16 cellular contexts compared by ENCODE assay signal in the genomic region with DNA sequence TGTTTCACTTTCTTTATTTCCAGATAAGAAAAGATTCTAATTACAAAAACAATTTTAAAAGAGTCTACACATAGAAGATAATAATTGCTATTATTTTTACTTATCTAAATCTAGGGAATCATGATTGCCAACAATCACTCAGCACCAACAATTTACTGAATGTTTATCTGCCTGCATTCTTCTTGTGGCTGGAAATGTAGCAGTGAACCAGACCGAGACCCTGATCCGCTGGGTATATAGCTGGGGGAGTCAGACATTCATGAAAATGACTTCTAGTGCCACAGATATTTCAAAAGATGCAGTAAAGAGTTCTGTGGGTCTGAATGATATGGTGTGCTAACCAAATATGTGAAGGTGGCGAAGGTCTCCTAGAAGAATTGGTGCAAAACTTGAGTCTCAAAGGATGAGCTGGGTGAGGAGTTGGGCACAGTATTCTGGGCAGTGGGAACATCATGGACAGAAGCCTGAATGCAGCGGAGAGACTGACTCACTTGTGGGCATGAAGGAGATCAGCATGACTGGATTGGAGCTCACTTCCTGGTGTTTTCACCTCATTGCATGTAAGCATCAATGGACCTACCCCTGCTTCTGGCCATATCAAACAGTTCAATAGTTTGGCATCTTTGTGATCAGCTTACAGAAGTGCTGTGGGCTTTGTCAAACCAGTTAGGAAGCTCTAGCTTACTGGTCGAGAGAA. TPM values are rescaled to one million over a fixed set of nuclear protein-coding genes. Genes with fewer than 3 reads are reported as not detected.
DNase-seq lines count a peak whose midpoint lies in the region; ATAC-seq and TF ChIP-seq lines count a peak whose summit lies in the region.
"Had no signal": no experiment of that assay in that cellular context is flagged by ENCODE, and none has a peak within 500 bp of the region (broad histone marks: within the 10 kb centered on the region; RNA-seq: fewer than 3 reads in every experiment).

No MANE protein-coding gene starts in this region.

- peaks cover 3% of the 10 kb centered on the region for H3K36me3 Mint-ChIP-seq in chondrocyte (ENCODE audit: low read depth)

- H3K79me2 ChIP-seq in ACC112 (ENCODE audit: control insufficient read depth, insufficient read depth, low read length, unreplicated experiment), result no peaks in the 10 kb centered on the region

- peaks cover 47% of the 10 kb centered on the region for H3K4me1 ChIP-seq in ACC112 (ENCODE audit: control insufficient read depth, insufficient read depth, low read length, unreplicated experiment)
- H3K4me1 ChIP-seq in esophagus squamous epithelium, result peaks cover 0 to 3% (median 0%) of the 10 kb centered on the region in 3 donors
- H3K4me1 ChIP-seq: stomach had no signal

- TF ChIP-seq CTCF in chondrocyte (IDR thresholded peaks at IDR 0.05), result no peak
- TF ChIP-seq CTCF in kidney epithelial cell (IDR thresholded peaks at IDR 0.05; ENCODE audit: insufficient read depth, low read length, poor library complexity, severe bottlenecking), result no peak
- TF ChIP-seq CTCF in esophagus squamous epithelium (IDR thresholded peaks at IDR 0.05), result no peak

- H3K27me3 ChIP-seq in ACC112 (ENCODE audit: insufficient read depth, low read length), result no peaks in the 10 kb centered on the region
- H3K27me3 ChIP-seq in kidney epithelial cell (ENCODE audit: control insufficient read depth, insufficient read depth, low read length), result no peaks in the 10 kb centered on the region
- H3K27me3 ChIP-seq in esophagus squamous epithelium, result no peaks in the 10 kb centered on the region
- H3K27me3 ChIP-seq: stomach had no signal

- no peak for TF ChIP-seq POLR2A in esophagus squamous epithelium (IDR thresholded peaks at IDR 0.05)

- no peaks in the 10 kb centered on the region for H3K9me3 Mint-ChIP-seq in chondrocyte (ENCODE audit: low read depth)
- H3K9me3 Mint-ChIP-seq: activated B cell treated with CpG ODN at 0.5 μM for 24 hours had no signal

- H3K27ac Mint-ChIP-seq in chondrocyte (ENCODE audit: unreplicated experiment), result peak overlapping the region; percentile 93
- H3K27ac Mint-ChIP-seq: activated B cell treated with CpG ODN at 0.5 μM for 24 hours had no signal

- H3K4me3 ChIP-seq in ACC112 (ENCODE audit: low read depth, low read length) (no peak overlapping the region), kidney epithelial cell (ENCODE audit: low read depth, low read length) (no peak overlapping the region), esophagus squamous epithelium (no peak overlapping the region)
- H3K4me3 ChIP-seq: lung, stomach had no signal

- ATAC-seq in GM21576 (IDR thresholded peaks at IDR 0.05; ENCODE audit: unreplicated experiment), result no peak

- H2AFZ ChIP-seq in ACC112 (ENCODE audit: low read length, unreplicated experiment), result peak overlapping the region; percentile 35

- intact Hi-C loops in esophagus squamous epithelium (cut with DNase I), result no loop called here

- in situ Hi-C loops in ACHN (cut with HindIII; ENCODE audit: low pct_ligation_motif_present, low pct_unique_long_range_greater_than_20kb, low sequenced_read_pairs), result loop anchor here (25.0 kb wide), 1 partner anchor 450 kb away; no protein-coding TSS in a partner anchor

- DNase-seq in M059J (ENCODE audit: low read depth) (peak; percentile 72), chondrocyte (ENCODE audit: low spot score) (no peak), kidney epithelial cell (ENCODE audit: low read depth) (peak; percentile 67), ACHN (no peak), esophagus squamous epithelium (lab: John Stamatoyannopoulos, UW) (no peak)
- DNase-seq in stimulated activated CD4-positive, alpha-beta T cell treated with anti-CD3 and anti-CD28 coated beads, Interleukin-2, amount 100 ng/mL, for 48 hours, result no peak
- DNase-seq: activated B cell treated with CpG ODN at 0.5 μM for 24 hours, activated gamma-delta T cell treated with Interleukin-2 at 50 U/mL for 16 hours, Calu3, caudate nucleus, KBM-7, NCI-H1436, stomach had no signal

- H3K4me1 Mint-ChIP-seq in chondrocyte (ENCODE audit: low read depth), result peaks cover 63% of the 10 kb centered on the region
- H3K4me1 Mint-ChIP-seq: activated B cell treated with CpG ODN at 0.5 μM for 24 hours had no signal

- H3K27ac ChIP-seq in ACC112 (ENCODE audit: low read depth, low read length) (peak overlapping the region; percentile 90), esophagus squamous epithelium (no peak overlapping the region)
- H3K27ac ChIP-seq: stomach had no signal

- no peak overlapping the region for H3K4me3 Mint-ChIP-seq in chondrocyte (ENCODE audit: unreplicated experiment)
- H3K4me3 Mint-ChIP-seq: activated B cell treated with CpG ODN at 0.5 μM for 24 hours had no signal

- H3K27me3 Mint-ChIP-seq in chondrocyte (ENCODE audit: low read depth), result no peaks in the 10 kb centered on the region

- no peaks in the 10 kb centered on the region for H3K36me3 ChIP-seq in ACC112 (ENCODE audit: insufficient read depth, low read length)
- H3K36me3 ChIP-seq in kidney epithelial cell (ENCODE audit: control insufficient read depth, insufficient read depth, low read length), result no peaks in the 10 kb centered on the region
- no peaks in the 10 kb centered on the region for H3K36me3 ChIP-seq in esophagus squamous epithelium
- H3K36me3 ChIP-seq: stomach had no signal

- H3K9me3 ChIP-seq in esophagus squamous epithelium, result no peaks in the 10 kb centered on the region
- H3K9me3 ChIP-seq: stomach had no signal

- WGBS in esophagus squamous epithelium, 2 donors, result 84 to 85% methylated on average over 5 of the region's 5 CpGs

RNA-seq across cellular contexts. Expression of a gene that starts 26.1 kb away (rescaled TPM):
- total RNA-seq in M059J (2014; rRNA removed; shearing (Covaris generic)), result 610 and 990 TPM in 2 replicates
- total RNA-seq in chondrocyte, result 30,644 to 36,263 TPM (median 31,288 TPM) in 3 replicates
- 2,584 and 2,610 TPM in 2 replicates for total RNA-seq in kidney epithelial cell
- 100 to 1,000 TPM in 2 of 4 donors, 10 to 100 TPM in 2; 15.7 to 393 (median 112) TPM for total RNA-seq in esophagus squamous epithelium
- total RNA-seq: activated B cell treated with CpG ODN at 0.5 μM for 24 hours had no signal

Comparison
In these comparisons a context has a peak if more than half of its experiments do, and no peak if none do; other contexts are left out.
1. DNase-seq: peak in M059J (single experiment) and kidney epithelial cell (single experiment); none in chondrocyte (single experiment), stimulated activated CD4-positive, alpha-beta T cell treated with anti-CD3 and anti-CD28 coated beads, Interleukin-2, amount 100 ng/mL, for 48 hours (0 of 2), ACHN (single experiment) and esophagus squamous epithelium (single experiment).
2. RNA of a gene that starts 26.1 kb away (total RNA-seq): 30,644 to 36,263 TPM in chondrocyte; 2,584 to 2,610 TPM in kidney epithelial cell, 610 to 990 TPM in M059J and 15.7 to 393 TPM in esophagus squamous epithelium; every median in the first group is over 10 times any median in the second.